ENCODE assay signal across 9 cellular contexts in the genomic region with DNA sequence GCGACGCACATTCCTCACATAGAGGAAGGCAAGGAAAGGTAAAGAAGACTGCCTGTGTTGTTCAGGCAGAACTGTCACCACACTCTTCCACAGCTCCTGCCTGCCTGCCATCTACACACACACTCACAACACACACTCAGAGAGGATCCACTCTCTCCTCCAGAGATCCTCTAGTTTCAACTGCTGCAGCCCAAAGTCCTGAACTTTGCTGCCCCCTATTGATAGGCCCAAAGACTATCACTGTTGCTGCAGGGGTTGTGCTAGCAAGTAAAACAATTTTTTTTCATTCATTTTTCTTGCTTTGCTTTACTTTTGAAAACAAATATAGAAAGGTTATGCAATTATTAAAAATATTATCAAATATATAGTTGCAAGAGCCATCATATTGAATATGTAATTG. TPM values are rescaled to one million over a fixed set of nuclear protein-coding genes. Genes with fewer than 3 reads are reported as not detected.
A peak's percentile ranks its signal among the peaks of the same experiment; 100 is the strongest.
DNase-seq lines count a peak whose midpoint lies in the region; ATAC-seq and TF ChIP-seq lines count a peak whose summit lies in the region.
"Had no signal": no experiment of that assay in that cellular context is flagged by ENCODE, and none has a peak within 500 bp of the region (broad histone marks: within the 10 kb centered on the region; RNA-seq: fewer than 3 reads in every experiment).

No MANE protein-coding gene starts in this region.

- H3K27me3 Mint-ChIP-seq in Caco-2 (ENCODE audit: insufficient read depth, unreplicated experiment) (no peaks in the 10 kb centered on the region), GM23338 (ENCODE audit: insufficient read depth, low read depth, poor library complexity) (no peaks in the 10 kb centered on the region)
- H3K27me3 Mint-ChIP-seq in stimulated activated naive CD8-positive, alpha-beta T cell treated with anti-CD3 and anti-CD28 coated beads, Interleukin-15, amount 100 ng/mL, for 72 hours: peaks cover 5% of the 10 kb centered on the region

- 85 to 100% methylated on average over 2 of the region's 2 CpGs for WGBS in lower leg skin, 2 donors

- H4K20me1 ChIP-seq in GM23338 (replicated peaks; ENCODE audit: insufficient read depth): no peaks in the 10 kb centered on the region; the same call in 1 of the 2 replicates

- ATAC-seq in GM23338: peak; percentile 97
- peak; percentile 77 for ATAC-seq in stimulated activated naive CD8-positive, alpha-beta T cell treated with anti-CD3 and anti-CD28 coated beads, Interleukin-15, amount 100 ng/mL, for 72 hours
- no peak for ATAC-seq in GM18517 (IDR thresholded peaks at IDR 0.05; ENCODE audit: unreplicated experiment)

- no peaks in the 10 kb centered on the region for H3K79me2 ChIP-seq in GM23338 (replicated peaks; ENCODE audit: insufficient read depth)

- H3K9me2 ChIP-seq in GM23338 (ENCODE audit: insufficient read depth): 0 out of 2 replicates have a peak, but pooled peaks cover 9% of the 10 kb centered on the region

- H3K9me3 Mint-ChIP-seq in Caco-2 (ENCODE audit: unreplicated experiment) (no peaks in the 10 kb centered on the region), GM23338 (no peaks in the 10 kb centered on the region)
- peaks cover 4 to 6% of the 10 kb centered on the region in 2 donors for H3K9me3 Mint-ChIP-seq in stimulated activated naive CD8-positive, alpha-beta T cell treated with anti-CD3 and anti-CD28 coated beads, Interleukin-15, amount 100 ng/mL, for 72 hours

- POLR2A ChIA-PET in Caco-2 (lab: Charles Lee): no interaction called here

- DNase-seq in Caco-2 (peak in 1 of 2 experiments; percentile 54), GM23338 (ENCODE audit: low spot score) (peak; percentile 85), NCI-H2227 treated with DMSO at 0.1 percent for 48 hours (lab: John Stamatoyannopoulos, UW) (peak; percentile 9), adipocyte (ENCODE audit: low read depth) (peak; percentile 62), hippocampal formation (lab: John Stamatoyannopoulos, UW) (peak; percentile 53 to 78), lower leg skin (ENCODE audit: low spot score in 2 of 2) (no peak)
- peak in 1 of 2 donors; percentile 32 for DNase-seq in stimulated activated naive CD8-positive, alpha-beta T cell treated with anti-CD3 and anti-CD28 coated beads, Interleukin-15, amount 100 ng/mL, for 72 hours

- H2AFZ ChIP-seq in GM23338: no peak overlapping the region

- H3K27me3 ChIP-seq in Caco-2 (replicated peaks; ENCODE audit: control insufficient read depth, insufficient read depth, low read length) (no peaks in the 10 kb centered on the region), GM23338 (ENCODE audit: insufficient read depth) (no peaks in the 10 kb centered on the region), adipocyte (replicated peaks; ENCODE audit: control insufficient read depth, insufficient read depth, low read length) (no peaks in the 10 kb centered on the region)

- no peak overlapping the region for H3K4me3 ChIP-seq in Caco-2 (ENCODE audit: low read depth, low read length)
- no peak overlapping the region for H3K4me3 ChIP-seq in GM23338
- H3K4me3 ChIP-seq in adipocyte (ENCODE audit: low read length): no peak overlapping the region
- H3K4me3 ChIP-seq in lower leg skin (ENCODE audit: low read depth, poor library complexity, severe bottlenecking): no peak overlapping the region

- H3K36me3 ChIP-seq in Caco-2 (ENCODE audit: control insufficient read depth, insufficient read depth, low read length): no peaks in the 10 kb centered on the region
- H3K36me3 ChIP-seq in GM23338 (ENCODE audit: insufficient read depth): peaks cover 10% of the 10 kb centered on the region; the same call in 1 of the 2 replicates
- H3K36me3 ChIP-seq in adipocyte (ENCODE audit: control insufficient read depth, insufficient read depth, low read length, severe bottlenecking): peaks cover 28% of the 10 kb centered on the region

- H3K4me1 ChIP-seq in Caco-2: no peaks in the 10 kb centered on the region
- H3K4me1 ChIP-seq in GM23338 (ENCODE audit: insufficient read depth): no peaks in the 10 kb centered on the region
- H3K4me1 ChIP-seq in adipocyte (ENCODE audit: control insufficient read depth, insufficient read depth, low read length): peaks cover 9% of the 10 kb centered on the region

- H3K27ac Mint-ChIP-seq in Caco-2 (ENCODE audit: unreplicated experiment): no peak overlapping the region
- H3K27ac Mint-ChIP-seq in GM23338: no peak overlapping the region
- H3K27ac Mint-ChIP-seq in stimulated activated naive CD8-positive, alpha-beta T cell treated with anti-CD3 and anti-CD28 coated beads, Interleukin-15, amount 100 ng/mL, for 72 hours: no peak overlapping the region
- H3K27ac Mint-ChIP-seq: IgD-negative memory B cell had no signal

- intact Hi-C loops in Caco-2 (cut with micrococcal nuclease; ENCODE audit: unreplicated experiment) (loop anchor here (10.0 kb wide), 1 partner anchor 92 kb away; no protein-coding TSS in a partner anchor), lower leg skin (cut with DNase I; ENCODE audit: low total_unique reads) (no loop called here)

- H3K27ac ChIP-seq in GM23338 (ENCODE audit: low read depth): no peak overlapping the region

- peaks cover 5% of the 10 kb centered on the region for H3K4me1 Mint-ChIP-seq in Caco-2 (ENCODE audit: low read depth, unreplicated experiment)
- H3K4me1 Mint-ChIP-seq in GM23338: peaks cover 4% of the 10 kb centered on the region
- H3K4me1 Mint-ChIP-seq in stimulated activated naive CD8-positive, alpha-beta T cell treated with anti-CD3 and anti-CD28 coated beads, Interleukin-15, amount 100 ng/mL, for 72 hours: peaks cover 24% of the 10 kb centered on the region

- H3K4me3 Mint-ChIP-seq in Caco-2 (ENCODE audit: unreplicated experiment) (no peak overlapping the region), GM23338 (no peak overlapping the region)
- no peak overlapping the region for H3K4me3 Mint-ChIP-seq in stimulated activated naive CD8-positive, alpha-beta T cell treated with anti-CD3 and anti-CD28 coated beads, Interleukin-15, amount 100 ng/mL, for 72 hours

- H3K9ac ChIP-seq in adipocyte (ENCODE audit: low read length): no peak overlapping the region

- BruUV-seq in Caco-2 (replicated peaks; lab: Mats Ljungman, UMichigan): no TSS peak

- H3K4me2 ChIP-seq in GM23338: no peak overlapping the region

- H3K36me3 Mint-ChIP-seq in Caco-2 (ENCODE audit: insufficient read depth, unreplicated experiment) (peaks cover 7% of the 10 kb centered on the region), GM23338 (ENCODE audit: low read depth) (peaks cover 13% of the 10 kb centered on the region)

- TF ChIP-seq POLR2A in lower leg skin (IDR thresholded peaks at IDR 0.05): no peak

- H3F3A ChIP-seq in GM23338 (replicated peaks; ENCODE audit: low read depth): no peaks in the 10 kb centered on the region

- H3K9me3 ChIP-seq in Caco-2: no peaks in the 10 kb centered on the region
- no peaks in the 10 kb centered on the region for H3K9me3 ChIP-seq in adipocyte (ENCODE audit: control insufficient read depth, low read length)

- peak; percentile 45 to 51 for TF ChIP-seq CTCF in Caco-2 (IDR thresholded peaks at IDR 0.05; ENCODE audit: insufficient read depth in 1 of 2, low read depth in 1 of 2, low read length in 1 of 2, severe bottlenecking in 1 of 2, unreplicated experiment in 1 of 2)
- peak; percentile 96 to 97 for TF ChIP-seq CTCF in GM23338 (conservative IDR thresholded peaks at IDR 0.05; ENCODE audit: low read depth in 2 of 2)
- TF ChIP-seq CTCF in lower leg skin (IDR thresholded peaks at IDR 0.05): no peak

- CTCF ChIA-PET in Caco-2 (lab: Charles Lee): no interaction called here

TF ChIP-seq in GM23338, 12 proteins besides CTCF, POLR2A, EP300 and RAD21 (continues in another document):
- TF ChIP-seq NANOG (IDR thresholded peaks at IDR 0.05; ENCODE audit: borderline replicate concordance) (no peak), POLR2AphosphoS5 (IDR thresholded peaks at IDR 0.05; ENCODE audit: low read depth) (no peak)
- TF ChIP-seq, protein P1, sequence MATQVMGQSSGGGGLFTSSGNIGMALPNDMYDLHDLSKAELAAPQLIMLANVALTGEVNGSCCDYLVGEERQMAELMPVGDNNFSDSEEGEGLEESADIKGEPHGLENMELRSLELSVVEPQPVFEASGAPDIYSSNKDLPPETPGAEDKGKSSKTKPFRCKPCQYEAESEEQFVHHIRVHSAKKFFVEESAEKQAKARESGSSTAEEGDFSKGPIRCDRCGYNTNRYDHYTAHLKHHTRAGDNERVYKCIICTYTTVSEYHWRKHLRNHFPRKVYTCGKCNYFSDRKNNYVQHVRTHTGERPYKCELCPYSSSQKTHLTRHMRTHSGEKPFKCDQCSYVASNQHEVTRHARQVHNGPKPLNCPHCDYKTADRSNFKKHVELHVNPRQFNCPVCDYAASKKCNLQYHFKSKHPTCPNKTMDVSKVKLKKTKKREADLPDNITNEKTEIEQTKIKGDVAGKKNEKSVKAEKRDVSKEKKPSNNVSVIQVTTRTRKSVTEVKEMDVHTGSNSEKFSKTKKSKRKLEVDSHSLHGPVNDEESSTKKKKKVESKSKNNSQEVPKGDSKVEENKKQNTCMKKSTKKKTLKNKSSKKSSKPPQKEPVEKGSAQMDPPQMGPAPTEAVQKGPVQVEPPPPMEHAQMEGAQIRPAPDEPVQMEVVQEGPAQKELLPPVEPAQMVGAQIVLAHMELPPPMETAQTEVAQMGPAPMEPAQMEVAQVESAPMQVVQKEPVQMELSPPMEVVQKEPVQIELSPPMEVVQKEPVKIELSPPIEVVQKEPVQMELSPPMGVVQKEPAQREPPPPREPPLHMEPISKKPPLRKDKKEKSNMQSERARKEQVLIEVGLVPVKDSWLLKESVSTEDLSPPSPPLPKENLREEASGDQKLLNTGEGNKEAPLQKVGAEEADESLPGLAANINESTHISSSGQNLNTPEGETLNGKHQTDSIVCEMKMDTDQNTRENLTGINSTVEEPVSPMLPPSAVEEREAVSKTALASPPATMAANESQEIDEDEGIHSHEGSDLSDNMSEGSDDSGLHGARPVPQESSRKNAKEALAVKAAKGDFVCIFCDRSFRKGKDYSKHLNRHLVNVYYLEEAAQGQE (IDR thresholded peaks at IDR 0.05; ENCODE audit: unreplicated experiment): no peak

RNA-seq across cellular contexts. Expression of a gene that starts 5.9 kb away (rescaled TPM):
- total RNA-seq in Caco-2 (2022) (0.29 TPM in 1 of 2 replicates, not detected in the other), lower leg skin (under 1 TPM in 2 of 4 donors, not detected in 2; 0.21 to 0.32 TPM)
- total RNA-seq in GM23338 (2014; rRNA removed; shearing (Covaris generic)): 0.10 and 3.5 TPM in 2 replicates
- polyA plus RNA-seq in GM23338 (2016; fragmentation: Nextera tagmentation; extraction: Ambion mirVana): 1.0 and 1.3 TPM in 2 replicates
- polyA plus RNA-seq: IgD-negative memory B cell had no signal

RNA-seq across cellular contexts. Expression of a gene that starts 12.0 kb away (rescaled TPM):
- total RNA-seq in Caco-2 (2022): 14.2 and 15.4 TPM in 2 replicates
- 11.8 and 13.5 TPM in 2 replicates for total RNA-seq in GM23338 (2014; rRNA removed; shearing (Covaris generic))
- 10.8 and 12.2 TPM in 2 replicates for polyA plus RNA-seq in GM23338 (2016; fragmentation: Nextera tagmentation; extraction: Ambion mirVana)
- 10 to 100 TPM in 1 of 4 donors, 1 to 10 TPM in 3; 6.0 to 17.6 (median 8.4) TPM for total RNA-seq in lower leg skin

RNA-seq across cellular contexts. Expression of a gene that starts 12.1 kb away (rescaled TPM):
- 50.1 and 57.6 TPM in 2 replicates for total RNA-seq in Caco-2 (2022)
- 39.7 and 55.9 TPM in 2 replicates for total RNA-seq in GM23338 (2014; rRNA removed; shearing (Covaris generic))
- 11.6 and 16.5 TPM in 2 replicates for polyA plus RNA-seq in GM23338 (2016; fragmentation: Nextera tagmentation; extraction: Ambion mirVana)
- total RNA-seq in lower leg skin: 10 to 100 TPM; 22.6 to 45.4 (median 30.5) TPM

Comparison
In these comparisons a context has a peak if more than half of its experiments do, and no peak if none do; other contexts are left out.
1. DNase-seq: peak in GM23338 (single experiment), NCI-H2227 treated with DMSO at 0.1 percent for 48 hours (single experiment), adipocyte (single experiment) and hippocampal formation (2 of 2); none in lower leg skin (0 of 2).
2. CTCF ChIP-seq: peak in Caco-2 (2 of 2) and GM23338 (2 of 2); none in lower leg skin (0 of 3).